ENCODE assay signal across 17 cellular contexts in genomic region chr2:232203936-232204335, GRCh38.
A peak's percentile ranks its signal among the peaks of the same experiment; 100 is the strongest.
DNase-seq lines count a peak whose midpoint lies in the region; ATAC-seq and TF ChIP-seq lines count a peak whose summit lies in the region.
"Had no signal": no experiment of that assay in that cellular context is flagged by ENCODE, and none has a peak within 500 bp of the region (broad histone marks: within the 10 kb centered on the region; RNA-seq: fewer than 3 reads in every experiment).

No MANE protein-coding gene starts in this region.

- no peaks in the 10 kb centered on the region for H3K9me3 Mint-ChIP-seq in activated CD4-positive, alpha-beta T cell treated with anti-CD3 and anti-CD28 coated beads, Interleukin-2, amount 10 ng/mL, durations not matched to agents 7 days and 5 days
- H3K9me3 Mint-ChIP-seq in activated CD8-positive, alpha-beta T cell treated with anti-CD3 and anti-CD28 coated beads for 36 hours = no peaks in the 10 kb centered on the region

- H3K36me3 Mint-ChIP-seq in activated CD4-positive, alpha-beta T cell treated with anti-CD3 and anti-CD28 coated beads, Interleukin-2, amount 10 ng/mL, durations not matched to agents 7 days and 5 days (ENCODE audit: low read depth) = peaks cover 12% of the 10 kb centered on the region
- peaks cover 21% of the 10 kb centered on the region for H3K36me3 Mint-ChIP-seq in activated CD8-positive, alpha-beta T cell treated with anti-CD3 and anti-CD28 coated beads for 36 hours (ENCODE audit: low read depth)

- H3K27me3 ChIP-seq in testis = no peaks in the 10 kb centered on the region
- H3K27me3 ChIP-seq: BLaER1 treated with 17β-estradiol and CSF1 and Interleukin-3, amounts not matched to agents 10 nM and 100 nM; esophagus squamous epithelium had no signal

- CTCF ChIA-PET in activated CD4-positive, alpha-beta T cell treated with anti-CD3 and anti-CD28 coated beads, Interleukin-2, amount 10 ng/mL, durations not matched to agents 7 days and 5 days (lab: Charles Lee) = no interaction called here
- CTCF ChIA-PET in activated CD8-positive, alpha-beta T cell treated with anti-CD3 and anti-CD28 coated beads for 36 hours (lab: Charles Lee) = no interaction called here

- no peak overlapping the region for H3K4me3 Mint-ChIP-seq in activated CD4-positive, alpha-beta T cell treated with anti-CD3 and anti-CD28 coated beads, Interleukin-2, amount 10 ng/mL, durations not matched to agents 7 days and 5 days
- no peak overlapping the region for H3K4me3 Mint-ChIP-seq in activated CD8-positive, alpha-beta T cell treated with anti-CD3 and anti-CD28 coated beads for 36 hours

- POLR2A ChIA-PET in activated CD4-positive, alpha-beta T cell treated with anti-CD3 and anti-CD28 coated beads, Interleukin-2, amount 10 ng/mL, durations not matched to agents 7 days and 5 days (lab: Charles Lee) = no interaction called here
- POLR2A ChIA-PET in activated CD8-positive, alpha-beta T cell treated with anti-CD3 and anti-CD28 coated beads for 36 hours (lab: Charles Lee) = interaction anchor here (0.6 kb wide), 2 partner anchors 58 to 100 kb away, joined by 3 read pairs; no protein-coding TSS in a partner anchor

- no peak overlapping the region for H3K4me3 ChIP-seq in testis
- H3K4me3 ChIP-seq: BLaER1 treated with 17β-estradiol and CSF1 and Interleukin-3, amounts not matched to agents 10 nM and 100 nM; esophagus squamous epithelium; mucosa of descending colon had no signal

- no peak for ATAC-seq in activated CD8-positive, alpha-beta T cell treated with anti-CD3 and anti-CD28 coated beads for 36 hours
- ATAC-seq in GM18861 (IDR thresholded peaks at IDR 0.05; ENCODE audit: unreplicated experiment) = no peak
- ATAC-seq: mucosa of descending colon had no signal

- TF ChIP-seq POLR2A in testis (IDR thresholded peaks at IDR 0.05) = no peak

- peak; percentile 7 for DNase-seq in activated CD4-positive, alpha-beta T cell treated with anti-CD3 and anti-CD28 coated beads for 48 hours
- no peak for DNase-seq in activated CD4-positive, alpha-beta T cell treated with anti-CD3 and anti-CD28 coated beads, Interleukin-2, amount 10 ng/mL, durations not matched to agents 7 days and 5 days
- DNase-seq in activated CD8-positive, alpha-beta T cell treated with anti-CD3 and anti-CD28 coated beads for 36 hours = peak; percentile 11
- DNase-seq in iris pigment epithelial cell (ENCODE audit: low read depth) = peak; percentile 6
- DNase-seq in renal cortical epithelial cell (ENCODE audit: low read depth) = peak; percentile 60
- no peak for DNase-seq in DMS 273 (lab: John Stamatoyannopoulos, UW; ENCODE audit: unreplicated experiment)
- no peak for DNase-seq in testis
- DNase-seq: 8988T; activated naive CD4-positive, alpha-beta T cell; DMS 273 treated with DMSO at 0.1 percent for 48 hours; esophagus squamous epithelium; mucosa of descending colon; NCI-H2081; NCI-H524 treated with DMSO at 0.1 percent for 48 hours; SIG-M5 had no signal

- no peak for TF ChIP-seq CTCF in activated CD8-positive, alpha-beta T cell treated with anti-CD3 and anti-CD28 coated beads for 36 hours (IDR thresholded peaks at IDR 0.05)
- TF ChIP-seq CTCF in testis (IDR thresholded peaks at IDR 0.05) = no peak

- H3K9me3 ChIP-seq in testis = no peaks in the 10 kb centered on the region
- H3K9me3 ChIP-seq: BLaER1 treated with 17β-estradiol and CSF1 and Interleukin-3, amounts not matched to agents 10 nM and 100 nM; esophagus squamous epithelium; mucosa of descending colon had no signal

- intact Hi-C loops in activated CD8-positive, alpha-beta T cell treated with anti-CD3 and anti-CD28 coated beads for 36 hours (cut with micrococcal nuclease) = no loop called here
- intact Hi-C loops in testis (cut with DNase I; ENCODE audit: low total_unique reads) = no loop called here

- peaks cover 3% of the 10 kb centered on the region for H3K4me1 Mint-ChIP-seq in activated CD4-positive, alpha-beta T cell treated with anti-CD3 and anti-CD28 coated beads, Interleukin-2, amount 10 ng/mL, durations not matched to agents 7 days and 5 days
- peaks cover 3% of the 10 kb centered on the region for H3K4me1 Mint-ChIP-seq in activated CD8-positive, alpha-beta T cell treated with anti-CD3 and anti-CD28 coated beads for 36 hours (ENCODE audit: low read depth)

- peaks cover 3% of the 10 kb centered on the region for H3K4me1 ChIP-seq in testis

- H3K27ac ChIP-seq in testis = no peak overlapping the region
- H3K27ac ChIP-seq: BLaER1 treated with 17β-estradiol and CSF1 and Interleukin-3, amounts not matched to agents 10 nM and 100 nM; esophagus squamous epithelium had no signal

- 80 to 82% methylated on average over 5 of the region's 5 CpGs for WGBS in testis, 2 donors

- H3K27ac Mint-ChIP-seq in activated CD4-positive, alpha-beta T cell treated with anti-CD3 and anti-CD28 coated beads, Interleukin-2, amount 10 ng/mL, durations not matched to agents 7 days and 5 days = no peak overlapping the region
- H3K27ac Mint-ChIP-seq in activated CD8-positive, alpha-beta T cell treated with anti-CD3 and anti-CD28 coated beads for 36 hours = no peak overlapping the region

- no peaks in the 10 kb centered on the region for H3K27me3 Mint-ChIP-seq in activated CD4-positive, alpha-beta T cell treated with anti-CD3 and anti-CD28 coated beads, Interleukin-2, amount 10 ng/mL, durations not matched to agents 7 days and 5 days
- no peaks in the 10 kb centered on the region for H3K27me3 Mint-ChIP-seq in activated CD8-positive, alpha-beta T cell treated with anti-CD3 and anti-CD28 coated beads for 36 hours

- H3K36me3 ChIP-seq in testis (ENCODE audit: low read depth, missing control alignments) = no peaks in the 10 kb centered on the region

Comparison
In these comparisons a context has a peak if more than half of its experiments do, and no peak if none do; other contexts are left out.
1. DNase-seq: peak in activated CD4-positive, alpha-beta T cell treated with anti-CD3 and anti-CD28 coated beads for 48 hours (single experiment), activated CD8-positive, alpha-beta T cell treated with anti-CD3 and anti-CD28 coated beads for 36 hours (single experiment), iris pigment epithelial cell (single experiment) and renal cortical epithelial cell (single experiment); none in activated CD4-positive, alpha-beta T cell treated with anti-CD3 and anti-CD28 coated beads, Interleukin-2, amount 10 ng/mL, durations not matched to agents 7 days and 5 days (single experiment), DMS 273 (single experiment) and testis (single experiment).